Comparison of ENCODE assay signal across 12 cellular contexts in genomic region chr2:47155091-47155876, GRCh38. TPM values are rescaled to one million over a fixed set of nuclear protein-coding genes. Genes with fewer than 3 reads are reported as not detected.
DNase-seq lines count a peak whose midpoint lies in the region; ATAC-seq and TF ChIP-seq lines count a peak whose summit lies in the region.
"Had no signal": no experiment of that assay in that cellular context is flagged by ENCODE, and none has a peak within 500 bp of the region (broad histone marks: within the 10 kb centered on the region; RNA-seq: fewer than 3 reads in every experiment).

Gene STPG4, minus strand, starts transcription at chr2:47155308. Its CDS starts 57 bp downstream, at chr2:47155251.

- peaks cover 18% of the 10 kb centered on the region for H3K4me1 Mint-ChIP-seq in Calu3 (ENCODE audit: low read depth, unreplicated experiment)
- no peaks in the 10 kb centered on the region for H3K4me1 Mint-ChIP-seq in WTC11

- H3K36me3 Mint-ChIP-seq in Calu3 (ENCODE audit: insufficient read depth, unreplicated experiment) (peaks cover 57% of the 10 kb centered on the region), WTC11 (peaks cover 18% of the 10 kb centered on the region)

- POLR2A ChIA-PET in WTC11 (lab: Charles Lee): interaction anchor here (0.9 kb wide), 1 partner anchor 109 kb away, joined by 3 read pairs; no protein-coding TSS in a partner anchor

- peak within 1 kb of the TSS; percentile 30 for H3K27ac ChIP-seq in mesodermal cell (ENCODE audit: low read depth, low read length, severe bottlenecking)
- H3K27ac ChIP-seq: adrenal gland had no signal

- H3K9me3 Mint-ChIP-seq in Calu3 (ENCODE audit: low read depth, unreplicated experiment) (peaks cover 2% of the 10 kb centered on the region), WTC11 (no peaks in the 10 kb centered on the region)
- H3K9me3 Mint-ChIP-seq: stimulated activated naive CD8-positive, alpha-beta T cell treated with anti-CD3 and anti-CD28 coated beads, Interleukin-15, Interleukin-2, amounts not matched to agents 100 ng/mL and 50 ng/mL, for 24 hours had no signal

- CTCF ChIA-PET in Calu3 (lab: Charles Lee): no interaction called here
- CTCF ChIA-PET in WTC11 (lab: Charles Lee): interaction anchor here (0.8 to 1.2 kb wide), 2 partner anchors 67 to 168 kb away, joined by 3 read pairs; no protein-coding TSS in a partner anchor

- intact Hi-C loops in Calu3 (cut with micrococcal nuclease; ENCODE audit: unreplicated experiment): no loop called here

- H3K4me1 ChIP-seq in mesodermal cell (ENCODE audit: control insufficient read depth, insufficient read depth, low read length, poor library complexity, severe bottlenecking): no peaks in the 10 kb centered on the region
- H3K4me1 ChIP-seq: adrenal gland had no signal

- H3K27me3 Mint-ChIP-seq in Calu3 (ENCODE audit: unreplicated experiment) (no peaks in the 10 kb centered on the region), WTC11 (ENCODE audit: low read depth) (no peaks in the 10 kb centered on the region)
- H3K27me3 Mint-ChIP-seq: stimulated activated naive CD8-positive, alpha-beta T cell treated with anti-CD3 and anti-CD28 coated beads, Interleukin-15, Interleukin-2, amounts not matched to agents 100 ng/mL and 50 ng/mL, for 24 hours had no signal

- H3K27ac Mint-ChIP-seq in Calu3 (ENCODE audit: unreplicated experiment) (peak within 1 kb of the TSS; percentile 59), WTC11 (peak within 1 kb of the TSS; percentile 51)
- H3K27ac Mint-ChIP-seq: stimulated activated naive CD8-positive, alpha-beta T cell treated with anti-CD3 and anti-CD28 coated beads, Interleukin-15, Interleukin-2, amounts not matched to agents 100 ng/mL and 50 ng/mL, for 24 hours had no signal

- H3K9me3 ChIP-seq in mesodermal cell (ENCODE audit: control insufficient read depth, low read length): no peaks in the 10 kb centered on the region
- H3K9me3 ChIP-seq: adrenal gland had no signal

- in situ Hi-C loops in KBM-7 (cut with MboI; ENCODE audit: low pct_unique_long_range_greater_than_20kb, low sequenced_read_pairs): no loop called here

- WGBS in mesodermal cell (ENCODE audit: insufficient coverage in 2 of 2), 2 experiments: 94 to 95% methylated on average over 13 to 20 of the region's 30 CpGs

- H3K36me3 ChIP-seq in mesodermal cell (ENCODE audit: control insufficient read depth, insufficient read depth, low read length): peaks cover 66% of the 10 kb centered on the region

- TF ChIP-seq CTCF in Calu3 (IDR thresholded peaks at IDR 0.05; ENCODE audit: unreplicated experiment) (no peak), WTC11 (IDR thresholded peaks at IDR 0.05) (no peak)

- peak; percentile 43 for ATAC-seq in GM21390 (IDR thresholded peaks at IDR 0.05; ENCODE audit: unreplicated experiment)
- peak; percentile 69 for ATAC-seq in WTC11
- ATAC-seq in HG03520 (IDR thresholded peaks at IDR 0.05; ENCODE audit: unreplicated experiment): no peak

- H3K4me3 Mint-ChIP-seq in Calu3 (ENCODE audit: low read depth, unreplicated experiment) (no peak within 1 kb of the TSS), WTC11 (no peak within 1 kb of the TSS)
- H3K4me3 Mint-ChIP-seq: stimulated activated naive CD8-positive, alpha-beta T cell treated with anti-CD3 and anti-CD28 coated beads, Interleukin-15, Interleukin-2, amounts not matched to agents 100 ng/mL and 50 ng/mL, for 24 hours had no signal

- BruUV-seq in Calu3 (replicated peaks; lab: Mats Ljungman, UMichigan): no TSS peak

- H3K4me3 ChIP-seq in mesodermal cell (ENCODE audit: extremely low read depth, insufficient read depth, low read length, poor library complexity, severe bottlenecking): no peak within 1 kb of the TSS
- H3K4me3 ChIP-seq: adrenal gland had no signal

- DNase-seq in Calu3: no peak
- peak; percentile 22 for DNase-seq in WTC11 (ENCODE audit: low spot score)
- DNase-seq in middle frontal gyrus (ENCODE audit: extremely low spot score, low spot score): no peak
- DNase-seq in LoVo (ENCODE audit: low spot score): no peak
- no peak for DNase-seq in KBM-7
- DNase-seq: activated CD4-positive, alpha-beta T cell treated with anti-CD3 and anti-CD28 coated beads for 48 hours; adrenal gland had no signal

TF ChIP-seq in WTC11, 78 proteins besides CTCF, POLR2A, EP300 and RAD21 (continues in another document):
- no peak for TF ChIP-seq USF2 (CRISPR knock-in tag; IDR thresholded peaks at IDR 0.05)
- TF ChIP-seq OVOL2 (CRISPR knock-in tag; IDR thresholded peaks at IDR 0.05; ENCODE audit: borderline replicate concordance): no peak
- no peak for TF ChIP-seq CREB1 (CRISPR knock-in tag; IDR thresholded peaks at IDR 0.05)
- no peak for TF ChIP-seq ZNF219 (CRISPR knock-in tag; IDR thresholded peaks at IDR 0.05; ENCODE audit: borderline replicate concordance)
- TF ChIP-seq ZNF232 (CRISPR knock-in tag; IDR thresholded peaks at IDR 0.05): no peak
- no peak for TF ChIP-seq ERG (CRISPR knock-in tag; IDR thresholded peaks at IDR 0.05)
- no peak for TF ChIP-seq E2F1 (CRISPR knock-in tag; IDR thresholded peaks at IDR 0.05)
- TF ChIP-seq E2F5 (CRISPR knock-in tag; IDR thresholded peaks at IDR 0.05): no peak
- no peak for TF ChIP-seq NR1H2 (CRISPR knock-in tag; IDR thresholded peaks at IDR 0.05)
- no peak for TF ChIP-seq ELF4 (CRISPR knock-in tag; IDR thresholded peaks at IDR 0.05; ENCODE audit: low read depth)
- no peak for TF ChIP-seq NR2C2 (CRISPR knock-in tag; IDR thresholded peaks at IDR 0.05)
- TF ChIP-seq HMGXB4 (CRISPR knock-in tag; IDR thresholded peaks at IDR 0.05): no peak
- no peak for TF ChIP-seq IRF2 (CRISPR knock-in tag; IDR thresholded peaks at IDR 0.05; ENCODE audit: borderline replicate concordance, low read depth)
- TF ChIP-seq KAT7 (CRISPR knock-in tag; IDR thresholded peaks at IDR 0.05; ENCODE audit: borderline replicate concordance): no peak
- no peak for TF ChIP-seq ZNF512 (CRISPR knock-in tag; IDR thresholded peaks at IDR 0.05; ENCODE audit: borderline replicate concordance)

RNA-seq across cellular contexts. Expression of gene STPG4, which starts in this region (rescaled TPM):
- total RNA-seq in Calu3 (2022): 12.7 and 14.4 TPM in 2 replicates
- not detected in 3 replicates for total RNA-seq in WTC11 (2021)
- polyA plus RNA-seq in mesodermal cell (2013, experiment 1 of 2): not detected
- not detected for polyA plus RNA-seq in mesodermal cell (2013, experiment 2 of 2)
- total RNA-seq: adrenal gland had no signal
- polyA plus RNA-seq: endothelial cell of umbilical vein had no signal

Comparison
In these comparisons a context has a peak if more than half of its experiments do, and no peak if none do; other contexts are left out.
1. RNA of gene STPG4 (total RNA-seq): 12.7 to 14.4 TPM in Calu3; not detected in WTC11; every median in the first group is over 10 times any median in the second.
2. Peak in DNase-seq and ATAC-seq in WTC11; RNA of the gene not detected or under 1 TPM.